14 cellular contexts compared by ENCODE assay signal in the genomic region with DNA sequence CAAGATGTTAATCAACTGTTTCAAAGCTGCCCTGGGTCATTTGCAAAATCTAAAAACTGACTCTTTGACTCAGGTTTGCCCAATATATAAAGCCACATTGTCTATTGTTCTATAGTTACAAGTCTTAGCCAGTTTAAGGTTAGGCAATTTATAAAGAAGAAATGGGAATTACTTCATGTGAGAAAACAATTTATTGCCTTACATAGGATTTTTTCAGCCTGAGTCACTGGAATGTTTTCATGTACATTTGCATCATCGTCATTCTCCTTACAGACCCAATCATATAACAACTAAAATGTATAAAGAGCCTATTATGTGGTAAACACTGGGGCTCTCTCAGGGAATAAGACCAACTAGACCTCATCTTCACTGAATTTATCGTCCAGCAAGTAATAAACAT.
DNase-seq lines count a peak whose midpoint lies in the region; ATAC-seq and TF ChIP-seq lines count a peak whose summit lies in the region.
"Had no signal": no experiment of that assay in that cellular context is flagged by ENCODE, and none has a peak within 500 bp of the region (broad histone marks: within the 10 kb centered on the region; RNA-seq: fewer than 3 reads in every experiment).

No MANE protein-coding gene starts in this region.

- peaks cover 24% of the 10 kb centered on the region for H3K9me3 Mint-ChIP-seq in activated naive CD8-positive, alpha-beta T cell (ENCODE audit: low read depth)
- H3K9me3 Mint-ChIP-seq in activated naive CD8-positive, alpha-beta T cell treated with anti-CD3 and anti-CD28 coated beads, Interleukin-2, amount 50 U/mL, for 24 hours = peaks cover 33% of the 10 kb centered on the region

- H3K4me3 Mint-ChIP-seq in activated naive CD8-positive, alpha-beta T cell = no peak overlapping the region
- H3K4me3 Mint-ChIP-seq in activated naive CD8-positive, alpha-beta T cell treated with anti-CD3 and anti-CD28 coated beads, Interleukin-2, amount 50 U/mL, for 24 hours = no peak overlapping the region
- no peak overlapping the region for H3K4me3 Mint-ChIP-seq in T-helper 17 cell

- H3K27ac Mint-ChIP-seq in activated naive CD8-positive, alpha-beta T cell = peak overlapping the region; percentile 38
- no peak overlapping the region for H3K27ac Mint-ChIP-seq in activated naive CD8-positive, alpha-beta T cell treated with anti-CD3 and anti-CD28 coated beads, Interleukin-2, amount 50 U/mL, for 24 hours
- peak overlapping the region; percentile 3 for H3K27ac Mint-ChIP-seq in T-helper 17 cell

- H3K27me3 ChIP-seq in BE2C = no peaks in the 10 kb centered on the region
- no peaks in the 10 kb centered on the region for H3K27me3 ChIP-seq in gastrocnemius medialis

- in situ Hi-C loops in gastrocnemius medialis (cut with MboI; ENCODE audit: low sequenced_read_pairs in 4 of 4) = no loop called here

- DNase-seq in activated naive CD8-positive, alpha-beta T cell treated with anti-CD3 and anti-CD28 coated beads, Interleukin-2, amount 50 U/mL, for 24 hours = no peak
- DNase-seq in T-helper 17 cell (no peak), fibroblast of peridontal ligament (ENCODE audit: extremely low read depth) (peak; percentile 94), NCI-H2227 treated with DMSO at 0.1 percent for 48 hours (lab: John Stamatoyannopoulos, UW) (no peak), BE2C (no peak), gastrocnemius medialis (no peak)
- DNase-seq: C1 segment of cervical spinal cord, NCI-H2029 treated with DMSO at 0.1 percent for 48 hours had no signal

- intact Hi-C loops in gastrocnemius medialis (cut with DNase I; ENCODE audit: low total_unique reads) = no loop called here

- ATAC-seq in activated naive CD8-positive, alpha-beta T cell treated with anti-CD3 and anti-CD28 coated beads, Interleukin-2, amount 50 U/mL, for 24 hours = no peak
- ATAC-seq in T-helper 17 cell (no peak), GM21786 (IDR thresholded peaks at IDR 0.05; ENCODE audit: unreplicated experiment) (no peak), gastrocnemius medialis (no peak)
- ATAC-seq: activated CD4-positive, CD25-positive, alpha-beta regulatory T cell treated with anti-CD3 and anti-CD28 coated beads, Interleukin-2, amount 50 U/mL, for 24 hours; GM12878; sciatic nerve had no signal

- H3K4me1 ChIP-seq in BE2C (peaks cover 3% of the 10 kb centered on the region), gastrocnemius medialis (no peaks in the 10 kb centered on the region)

- no peak overlapping the region for H3K27ac ChIP-seq in gastrocnemius medialis
- H3K27ac ChIP-seq: PC-9 had no signal

- H3K36me3 ChIP-seq in BE2C = no peaks in the 10 kb centered on the region
- no peaks in the 10 kb centered on the region for H3K36me3 ChIP-seq in gastrocnemius medialis

- no peaks in the 10 kb centered on the region for H3K27me3 Mint-ChIP-seq in activated naive CD8-positive, alpha-beta T cell
- no peaks in the 10 kb centered on the region for H3K27me3 Mint-ChIP-seq in activated naive CD8-positive, alpha-beta T cell treated with anti-CD3 and anti-CD28 coated beads, Interleukin-2, amount 50 U/mL, for 24 hours
- no peaks in the 10 kb centered on the region for H3K27me3 Mint-ChIP-seq in T-helper 17 cell

- TF ChIP-seq CTCF in BE2C (IDR thresholded peaks at IDR 0.05; ENCODE audit: low read depth, low read length) (no peak), gastrocnemius medialis (IDR thresholded peaks at IDR 0.05 in 4 of 5, conservative IDR thresholded peaks at IDR 0.05 in 1 of 5) (no peak)

- H3K9me3 ChIP-seq in T-helper 17 cell (ENCODE audit: control insufficient read depth, low read length, poor library complexity, severe bottlenecking) (no peaks in the 10 kb centered on the region), BE2C (peaks cover 6% of the 10 kb centered on the region; the same call in 1 of the 2 replicates), gastrocnemius medialis (no peaks in the 10 kb centered on the region)

- TF ChIP-seq POLR2A in gastrocnemius medialis (IDR thresholded peaks at IDR 0.05) = no peak

- H3K36me3 Mint-ChIP-seq in activated naive CD8-positive, alpha-beta T cell = peaks cover 19% of the 10 kb centered on the region
- peaks cover 22% of the 10 kb centered on the region for H3K36me3 Mint-ChIP-seq in activated naive CD8-positive, alpha-beta T cell treated with anti-CD3 and anti-CD28 coated beads, Interleukin-2, amount 50 U/mL, for 24 hours (ENCODE audit: low read depth)
- peaks cover 4% of the 10 kb centered on the region for H3K36me3 Mint-ChIP-seq in T-helper 17 cell (ENCODE audit: low read depth)

- H3K4me3 ChIP-seq in BE2C (ENCODE audit: low read depth, low read length) = no peak overlapping the region
- H3K4me3 ChIP-seq in gastrocnemius medialis = no peak overlapping the region
- H3K4me3 ChIP-seq: GM12878, PC-9 had no signal

- peaks cover 57% of the 10 kb centered on the region for H3K4me1 Mint-ChIP-seq in activated naive CD8-positive, alpha-beta T cell (ENCODE audit: low read depth)
- H3K4me1 Mint-ChIP-seq in activated naive CD8-positive, alpha-beta T cell treated with anti-CD3 and anti-CD28 coated beads, Interleukin-2, amount 50 U/mL, for 24 hours = peaks cover 40% of the 10 kb centered on the region
- no peaks in the 10 kb centered on the region for H3K4me1 Mint-ChIP-seq in T-helper 17 cell
